ENCODE assay signal across 15 cellular contexts in the genomic region with DNA sequence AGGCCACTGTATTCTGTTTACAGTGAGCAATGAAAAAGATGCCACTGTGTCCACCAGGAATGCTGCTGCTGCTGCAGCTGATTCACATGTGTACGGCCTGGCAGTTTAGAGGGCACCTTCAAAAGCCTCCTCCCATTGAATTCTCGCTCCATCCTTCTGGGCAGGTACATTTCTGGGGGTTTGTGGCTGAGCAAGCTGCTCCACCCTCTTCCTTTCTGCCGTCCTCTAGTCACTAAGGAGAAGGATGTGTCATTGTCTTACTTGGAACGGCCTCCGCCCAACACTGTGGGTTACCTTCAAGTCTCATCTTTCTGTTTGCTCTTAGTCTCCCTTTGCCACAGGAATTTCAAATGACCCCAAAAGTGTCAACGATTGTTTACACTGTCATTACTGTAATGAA.
A peak's percentile ranks its signal among the peaks of the same experiment; 100 is the strongest.
DNase-seq lines count a peak whose midpoint lies in the region; ATAC-seq and TF ChIP-seq lines count a peak whose summit lies in the region.
"Had no signal": no experiment of that assay in that cellular context is flagged by ENCODE, and none has a peak within 500 bp of the region (broad histone marks: within the 10 kb centered on the region; RNA-seq: fewer than 3 reads in every experiment).

No MANE protein-coding gene starts in this region.

- H3K27me3 Mint-ChIP-seq in dendritic cell treated with granulocyte-macrophage colony-stimulating factor and Interleukin-4, amounts not matched to agents 40 ng/mL and 50 ng/mL, for 4 days: peaks cover 1% of the 10 kb centered on the region

- H3K36me3 ChIP-seq in RWPE2 (ENCODE audit: low read depth): no peaks in the 10 kb centered on the region
- H3K36me3 ChIP-seq: lower lobe of right lung, Peyer's patch, thoracic aorta had no signal

- H3K27ac Mint-ChIP-seq in dendritic cell treated with granulocyte-macrophage colony-stimulating factor and Interleukin-4, amounts not matched to agents 40 ng/mL and 50 ng/mL, for 4 days: peak overlapping the region; percentile 12
- H3K27ac Mint-ChIP-seq: activated B cell treated with CpG ODN at 0.5 μM for 24 hours; CD8-positive, alpha-beta T cell had no signal

- H3K9me3 ChIP-seq in RWPE2 (ENCODE audit: severe bottlenecking): no peaks in the 10 kb centered on the region
- H3K9me3 ChIP-seq: lower lobe of right lung, Peyer's patch, thoracic aorta had no signal

- H3K4me1 ChIP-seq in RWPE2 (ENCODE audit: insufficient read depth, poor library complexity, severe bottlenecking): peaks cover 19% of the 10 kb centered on the region

- intact Hi-C loops in dendritic cell treated with granulocyte-macrophage colony-stimulating factor and Interleukin-4, amounts not matched to agents 40 ng/mL and 50 ng/mL, for 4 days (cut with micrococcal nuclease): loop anchor here (10.0 kb wide), 1 partner anchor 62 kb away; no protein-coding TSS in a partner anchor

- no peaks in the 10 kb centered on the region for H3K9me3 Mint-ChIP-seq in dendritic cell treated with granulocyte-macrophage colony-stimulating factor and Interleukin-4, amounts not matched to agents 40 ng/mL and 50 ng/mL, for 4 days
- H3K9me3 Mint-ChIP-seq: activated B cell treated with CpG ODN at 0.5 μM for 24 hours; CD8-positive, alpha-beta T cell had no signal

- no peak overlapping the region for H3K4me3 ChIP-seq in RWPE2 (ENCODE audit: severe bottlenecking)
- H3K4me3 ChIP-seq: lower lobe of right lung, Peyer's patch, thoracic aorta had no signal

- H3K4me1 Mint-ChIP-seq in dendritic cell treated with granulocyte-macrophage colony-stimulating factor and Interleukin-4, amounts not matched to agents 40 ng/mL and 50 ng/mL, for 4 days (ENCODE audit: low read depth): peaks cover 43% of the 10 kb centered on the region
- H3K4me1 Mint-ChIP-seq: activated B cell treated with CpG ODN at 0.5 μM for 24 hours had no signal

- H3K4me3 Mint-ChIP-seq in dendritic cell treated with granulocyte-macrophage colony-stimulating factor and Interleukin-4, amounts not matched to agents 40 ng/mL and 50 ng/mL, for 4 days: no peak overlapping the region
- H3K4me3 Mint-ChIP-seq: activated B cell treated with CpG ODN at 0.5 μM for 24 hours; CD8-positive, alpha-beta T cell had no signal

- peaks cover 2% of the 10 kb centered on the region for H3K27me3 ChIP-seq in RWPE2 (ENCODE audit: insufficient read depth, poor library complexity, severe bottlenecking)
- H3K27me3 ChIP-seq: Peyer's patch had no signal

- no peak for TF ChIP-seq CTCF in RWPE2 (IDR thresholded peaks at IDR 0.05; ENCODE audit: poor library complexity, severe bottlenecking)

- DNase-seq in DMS53 (lab: John Stamatoyannopoulos, UW) (peak; percentile 64), HT1080 (ENCODE audit: low read depth) (peak; percentile 60), RWPE2 (ENCODE audit: low spot score) (no peak), iPS-NIHi7 (ENCODE audit: extremely low spot score) (no peak), NCI-H2081 treated with DMSO at 0.1 percent for 48 hours (lab: John Stamatoyannopoulos, UW) (no peak)
- DNase-seq: activated B cell treated with CpG ODN at 0.5 μM for 24 hours; CD8-positive, alpha-beta T cell; lower lobe of right lung; NCI-H2171 treated with DMSO at 0.1 percent for 48 hours; Peyer's patch; small intestine had no signal

- no peaks in the 10 kb centered on the region for H3K36me3 Mint-ChIP-seq in dendritic cell treated with granulocyte-macrophage colony-stimulating factor and Interleukin-4, amounts not matched to agents 40 ng/mL and 50 ng/mL, for 4 days (ENCODE audit: low read depth)
- H3K36me3 Mint-ChIP-seq: CD8-positive, alpha-beta T cell had no signal

- ATAC-seq in RWPE2 (ENCODE audit: low read depth) (peak; percentile 92), HG03159 (IDR thresholded peaks at IDR 0.05; ENCODE audit: unreplicated experiment) (no peak), HG03565 (IDR thresholded peaks at IDR 0.05; ENCODE audit: unreplicated experiment) (no peak)
- ATAC-seq: CD8-positive, alpha-beta T cell; lower lobe of right lung had no signal

- H3K27ac ChIP-seq in RWPE2 (ENCODE audit: poor library complexity, severe bottlenecking): peak overlapping the region; percentile 38
- H3K27ac ChIP-seq: lower lobe of right lung, Peyer's patch, thoracic aorta had no signal

Comparison
In these comparisons a context has a peak if more than half of its experiments do, and no peak if none do; other contexts are left out.
1. DNase-seq: peak in DMS53 (single experiment) and HT1080 (single experiment); none in RWPE2 (single experiment), iPS-NIHi7 (single experiment) and NCI-H2081 treated with DMSO at 0.1 percent for 48 hours (single experiment).